ENCODE assay signal across 15 cellular contexts in genomic region chr12:73950506-73950905, GRCh38.
"Had no signal": no experiment of that assay in that cellular context is flagged by ENCODE, and none has a peak within 500 bp of the region (broad histone marks: within the 10 kb centered on the region; RNA-seq: fewer than 3 reads in every experiment).

No MANE protein-coding gene starts in this region.

- H3K4me3 Mint-ChIP-seq: activated CD8-positive, alpha-beta memory T cell treated with anti-CD3 and anti-CD28 coated beads, Interleukin-2, amount 10 ng/mL, durations not matched to agents 7 days and 5 days; activated naive CD4-positive, alpha-beta T cell treated with anti-CD3 and anti-CD28 coated beads, Interleukin-2, amount 10 ng/mL, durations not matched to agents 7 days and 5 days; naive thymus-derived CD8-positive, alpha-beta T cell; T-cell had no signal

- H3K27ac Mint-ChIP-seq: activated CD8-positive, alpha-beta memory T cell treated with anti-CD3 and anti-CD28 coated beads, Interleukin-2, amount 10 ng/mL, durations not matched to agents 7 days and 5 days; activated naive CD4-positive, alpha-beta T cell treated with anti-CD3 and anti-CD28 coated beads, Interleukin-2, amount 10 ng/mL, durations not matched to agents 7 days and 5 days; naive thymus-derived CD8-positive, alpha-beta T cell; progenitor cell of endocrine pancreas; T-cell had no signal

- ATAC-seq: activated CD8-positive, alpha-beta memory T cell treated with anti-CD3 and anti-CD28 coated beads, Interleukin-2, amount 10 ng/mL, durations not matched to agents 7 days and 5 days; gastroesophageal sphincter; left lobe of liver; naive thymus-derived CD8-positive, alpha-beta T cell; sciatic nerve; T-cell had no signal

- H3K27me3 Mint-ChIP-seq: activated CD8-positive, alpha-beta memory T cell treated with anti-CD3 and anti-CD28 coated beads, Interleukin-2, amount 10 ng/mL, durations not matched to agents 7 days and 5 days; activated naive CD4-positive, alpha-beta T cell treated with anti-CD3 and anti-CD28 coated beads, Interleukin-2, amount 10 ng/mL, durations not matched to agents 7 days and 5 days; naive thymus-derived CD8-positive, alpha-beta T cell; progenitor cell of endocrine pancreas; T-cell had no signal

- H3K4me3 ChIP-seq: gastroesophageal sphincter had no signal

- H3K4me1 ChIP-seq: gastroesophageal sphincter had no signal

- H3K9me3 ChIP-seq: gastroesophageal sphincter had no signal

- H3K36me3 Mint-ChIP-seq: activated CD8-positive, alpha-beta memory T cell treated with anti-CD3 and anti-CD28 coated beads, Interleukin-2, amount 10 ng/mL, durations not matched to agents 7 days and 5 days; activated naive CD4-positive, alpha-beta T cell treated with anti-CD3 and anti-CD28 coated beads, Interleukin-2, amount 10 ng/mL, durations not matched to agents 7 days and 5 days; naive thymus-derived CD8-positive, alpha-beta T cell; T-cell had no signal

- DNase-seq: activated CD4-positive, alpha-beta T cell treated with anti-CD3 and anti-CD28 coated beads, Interleukin-2, amount 50 U/mL, for 48 hours; activated CD8-positive, alpha-beta memory T cell treated with anti-CD3 and anti-CD28 coated beads, Interleukin-2, amount 10 ng/mL, durations not matched to agents 7 days and 5 days; activated naive CD4-positive, alpha-beta T cell treated with anti-CD3 and anti-CD28 coated beads, Interleukin-2, amount 10 ng/mL, durations not matched to agents 7 days and 5 days; activated T-cell treated with anti-CD3 and anti-CD28 coated beads, Interleukin-2, amount 50 U/mL, for 1 hour; dermis blood vessel endothelial cell; islet precursor cell; mammary epithelial cell; naive thymus-derived CD8-positive, alpha-beta T cell; occipital lobe; T-cell had no signal

- H3K27me3 ChIP-seq: gastroesophageal sphincter had no signal

- H3K4me1 Mint-ChIP-seq: activated CD8-positive, alpha-beta memory T cell treated with anti-CD3 and anti-CD28 coated beads, Interleukin-2, amount 10 ng/mL, durations not matched to agents 7 days and 5 days; activated naive CD4-positive, alpha-beta T cell treated with anti-CD3 and anti-CD28 coated beads, Interleukin-2, amount 10 ng/mL, durations not matched to agents 7 days and 5 days; naive thymus-derived CD8-positive, alpha-beta T cell; T-cell had no signal

- H3K27ac ChIP-seq: gastroesophageal sphincter, VCaP had no signal

- H3K36me3 ChIP-seq: gastroesophageal sphincter had no signal
